ENCODE assay signal across 1 cellular context in genomic region chr2:43149482-43150107, GRCh38.
TF ChIP-seq lines count a peak whose summit lies in the region.

No MANE protein-coding gene starts in this region.

TF ChIP-seq in HepG2, 621 proteins besides CTCF, POLR2A, EP300 and RAD21 (continued from another document):
- TF ChIP-seq DMTF1 (CRISPR knock-in tag; IDR thresholded peaks at IDR 0.05) (0 out of 2 replicates have a peak, but pooled peaks have one; percentile 33), NONO (IDR thresholded peaks at IDR 0.05) (peak; percentile 86; the same call in 1 of the 2 replicates), NONO (CRISPR knock-in tag; conservative IDR thresholded peaks at IDR 0.05) (no peak), RAD51 (IDR thresholded peaks at IDR 0.05; ENCODE audit: borderline replicate concordance) (peak; percentile 25; the same call in 1 of the 2 replicates), ATM (IDR thresholded peaks at IDR 0.05; ENCODE audit: borderline replicate concordance) (peak; percentile 47; the same call in 1 of the 2 replicates), ARNT (IDR thresholded peaks at IDR 0.05) (0 out of 2 replicates have a peak, but pooled peaks have one; percentile 43), IKZF1 (IDR thresholded peaks at IDR 0.05) (peak; percentile 95; the same call in 1 of the 2 replicates)
- TF ChIP-seq, protein P1, sequence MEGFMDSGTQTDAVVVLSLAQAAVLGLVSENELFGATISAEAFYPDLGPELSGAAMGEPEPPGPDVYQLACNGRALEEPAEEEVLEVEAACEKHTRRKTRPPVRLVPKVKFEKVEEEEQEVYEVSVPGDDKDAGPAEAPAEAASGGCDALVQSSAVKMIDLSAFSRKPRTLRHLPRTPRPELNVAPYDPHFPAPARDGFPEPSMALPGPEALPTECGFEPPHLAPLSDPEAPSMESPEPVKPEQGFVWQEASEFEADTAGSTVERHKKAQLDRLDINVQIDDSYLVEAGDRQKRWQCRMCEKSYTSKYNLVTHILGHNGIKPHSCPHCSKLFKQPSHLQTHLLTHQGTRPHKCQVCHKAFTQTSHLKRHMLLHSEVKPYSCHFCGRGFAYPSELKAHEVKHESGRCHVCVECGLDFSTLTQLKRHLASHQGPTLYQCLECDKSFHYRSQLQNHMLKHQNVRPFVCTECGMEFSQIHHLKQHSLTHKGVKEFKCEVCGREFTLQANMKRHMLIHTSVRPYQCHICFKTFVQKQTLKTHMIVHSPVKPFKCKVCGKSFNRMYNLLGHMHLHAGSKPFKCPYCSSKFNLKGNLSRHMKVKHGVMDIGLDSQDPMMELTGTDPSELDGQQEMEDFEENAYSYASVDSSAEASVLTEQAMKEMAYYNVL (CRISPR knock-in tag; IDR thresholded peaks at IDR 0.05; ENCODE audit: borderline replicate concordance) = no peak
TF ChIP-seq in HepG2: peak in this region for 22.
